In genomic region chr6:56742122-56742791, GRCh38 we compare ENCODE assay signal across 10 cellular contexts.
DNase-seq lines count a peak whose midpoint lies in the region; ATAC-seq, FAIRE-seq and TF ChIP-seq lines count a peak whose summit lies in the region.
"Had no signal": no experiment of that assay in that cellular context is flagged by ENCODE, and none has a peak within 500 bp of the region (broad histone marks: within the 10 kb centered on the region; RNA-seq: fewer than 3 reads in every experiment).

No MANE protein-coding gene starts in this region.

- FAIRE-seq in astrocyte (lab: Jason Lieb, UNC): peak; percentile 60

- H3K4me3 Mint-ChIP-seq in astrocyte (ENCODE audit: unreplicated experiment) (peak overlapping the region; percentile 4), natural killer cell (no peak overlapping the region)

- H3K79me2 ChIP-seq in astrocyte (ENCODE audit: insufficient read depth, low read length) (peaks cover 100% of the 10 kb centered on the region), MM.1S (ENCODE audit: low read length) (peaks cover 66% of the 10 kb centered on the region)

- H3K36me3 Mint-ChIP-seq in astrocyte (ENCODE audit: low read depth, unreplicated experiment) (peaks cover 2% of the 10 kb centered on the region), natural killer cell (no peaks in the 10 kb centered on the region)
- H3K36me3 Mint-ChIP-seq: naive B cell had no signal

- H3K9me2 ChIP-seq in MM.1S (replicated peaks; ENCODE audit: insufficient read depth, low read length): no peaks in the 10 kb centered on the region

- no peaks in the 10 kb centered on the region for H3K27me3 Mint-ChIP-seq in astrocyte (ENCODE audit: low read depth, unreplicated experiment)
- no peaks in the 10 kb centered on the region for H3K27me3 Mint-ChIP-seq in natural killer cell (ENCODE audit: low read depth in 2 of 2)
- H3K27me3 Mint-ChIP-seq: naive B cell had no signal

- no peak overlapping the region for H3K27ac ChIP-seq in astrocyte (ENCODE audit: low read depth, low read length)
- H3K27ac ChIP-seq in MM.1S (ENCODE audit: low read length): no peak overlapping the region

- no peaks in the 10 kb centered on the region for H3F3A ChIP-seq in MM.1S (ENCODE audit: insufficient read depth, low read length)

- peaks cover 47% of the 10 kb centered on the region for H3K4me1 Mint-ChIP-seq in astrocyte (ENCODE audit: low read depth, unreplicated experiment)
- no peaks in the 10 kb centered on the region for H3K4me1 Mint-ChIP-seq in natural killer cell

- no peak for DNase-seq in astrocyte (ENCODE audit: low read depth)
- DNase-seq in T-helper 9 cell: no peak
- no peak for DNase-seq in MM.1S
- DNase-seq in DMS79 treated with DMSO at 0.1 percent for 48 hours (lab: John Stamatoyannopoulos, UW): no peak
- no peak for DNase-seq in natural killer cell
- DNase-seq: activated CD4-positive, alpha-beta T cell treated with anti-CD3 and anti-CD28 coated beads, Interleukin-2, amount 50 U/mL, for 4 hours; naive B cell had no signal

- H3K36me3 ChIP-seq in astrocyte (ENCODE audit: insufficient read depth, low read length) (no peaks in the 10 kb centered on the region), mucosa of stomach (ENCODE audit: control insufficient read depth, insufficient read depth, low read length) (no peaks in the 10 kb centered on the region), MM.1S (replicated peaks; ENCODE audit: insufficient read depth, low read length) (no peaks in the 10 kb centered on the region)

- H3K9ac ChIP-seq in astrocyte (ENCODE audit: low read length): peak overlapping the region; percentile 44
- H3K9ac ChIP-seq in mucosa of stomach (ENCODE audit: low read length): peak overlapping the region; percentile 47
- no peak overlapping the region for H3K9ac ChIP-seq in MM.1S (ENCODE audit: low read length)

- peak overlapping the region; percentile 2 for H3K27ac Mint-ChIP-seq in astrocyte (ENCODE audit: unreplicated experiment)
- H3K27ac Mint-ChIP-seq in natural killer cell: no peak overlapping the region

- H3K4me3 ChIP-seq in astrocyte (ENCODE audit: insufficient read depth, low read depth, low read length) (peak overlapping the region; percentile 41), mucosa of stomach (ENCODE audit: low read length) (peak overlapping the region; percentile 53), MM.1S (ENCODE audit: low read length) (no peak overlapping the region)

- TF ChIP-seq CTCF in astrocyte (IDR thresholded peaks at IDR 0.05; ENCODE audit: insufficient read depth, low read depth, low read length) (no peak), MM.1S (IDR thresholded peaks at IDR 0.05; ENCODE audit: low read length) (no peak), natural killer cell (IDR thresholded peaks at IDR 0.05) (no peak)

- H4K20me1 ChIP-seq in astrocyte (ENCODE audit: insufficient read depth, low read length) (peaks cover 43% of the 10 kb centered on the region), MM.1S (ENCODE audit: insufficient read depth, low read length) (peaks cover 4% of the 10 kb centered on the region; the same call in 1 of the 2 replicates)

- peak; percentile 80 for ATAC-seq in GM18498 (IDR thresholded peaks at IDR 0.05; ENCODE audit: unreplicated experiment)
- ATAC-seq in HG02642 (IDR thresholded peaks at IDR 0.05; ENCODE audit: poor library complexity, unreplicated experiment): peak; percentile 83
- no peak for ATAC-seq in natural killer cell

- H2AFZ ChIP-seq in astrocyte (ENCODE audit: low read depth, low read length) (no peak overlapping the region), MM.1S (ENCODE audit: low read length) (no peak overlapping the region)

- H3K4me1 ChIP-seq in astrocyte (ENCODE audit: insufficient read depth, low read length) (peaks cover 8% of the 10 kb centered on the region), mucosa of stomach (ENCODE audit: control insufficient read depth, insufficient read depth, low read length) (peaks cover 16% of the 10 kb centered on the region), MM.1S (ENCODE audit: low read length) (no peaks in the 10 kb centered on the region)

- no peaks in the 10 kb centered on the region for H3K27me3 ChIP-seq in astrocyte (ENCODE audit: insufficient read depth, low read length)
- H3K27me3 ChIP-seq in mucosa of stomach (ENCODE audit: control insufficient read depth, insufficient read depth, low read length): no peaks in the 10 kb centered on the region
- no peaks in the 10 kb centered on the region for H3K27me3 ChIP-seq in MM.1S (replicated peaks; ENCODE audit: insufficient read depth, low read length)

- peak overlapping the region; percentile 77 for H3K4me2 ChIP-seq in astrocyte (ENCODE audit: low read length)
- H3K4me2 ChIP-seq in MM.1S (ENCODE audit: low read depth, low read length): no peak overlapping the region

- intact Hi-C loops in natural killer cell (cut with micrococcal nuclease): no loop called here

- H3K9me3 Mint-ChIP-seq in astrocyte (ENCODE audit: unreplicated experiment) (no peaks in the 10 kb centered on the region), natural killer cell (no peaks in the 10 kb centered on the region)
- H3K9me3 Mint-ChIP-seq: naive B cell had no signal

- H3K9me3 ChIP-seq in astrocyte (ENCODE audit: insufficient read depth, low read depth, low read length) (no peaks in the 10 kb centered on the region), mucosa of stomach (ENCODE audit: control insufficient read depth, low read length) (no peaks in the 10 kb centered on the region), MM.1S (replicated peaks; ENCODE audit: insufficient read depth, low read length) (no peaks in the 10 kb centered on the region)

Comparison
In these comparisons a context has a peak if more than half of its experiments do, and no peak if none do; other contexts are left out.
1. ATAC-seq: peak in GM18498 (single experiment) and HG02642 (single experiment); none in natural killer cell (0 of 3).